In genomic region chr1:156750191-156750931, GRCh38 we compare ENCODE assay signal across 6 cellular contexts. TPM values are rescaled to one million over a fixed set of nuclear protein-coding genes. Genes with fewer than 3 reads are reported as not detected.
DNase-seq lines count a peak whose midpoint lies in the region; ATAC-seq and TF ChIP-seq lines count a peak whose summit lies in the region.

No MANE protein-coding gene starts in this region.

- H3F3A ChIP-seq in MM.1S (ENCODE audit: insufficient read depth, low read length), result peaks cover 35% of the 10 kb centered on the region

- POLR2A ChIA-PET in AG04450 (lab: Yijun Ruan, JAX), result interaction anchor here (2.3 to 3.2 kb wide), 2 partner anchors 16 to 22 kb away, joined by 20 to 24 read pairs; partner anchors contain the start of genes ISG20L2, METTL25B and PRCC

- no peak for DNase-seq in AG04450 (ENCODE audit: low read depth, low spot score)
- peak; percentile 85 for DNase-seq in MM.1S
- no peak for DNase-seq in NCI-H1436 treated with DMSO at 0.1 percent for 48 hours (lab: John Stamatoyannopoulos, UW)

- H4K20me1 ChIP-seq in MM.1S (ENCODE audit: insufficient read depth, low read length), result no peaks in the 10 kb centered on the region

- no peaks in the 10 kb centered on the region for H3K9me2 ChIP-seq in MM.1S (replicated peaks; ENCODE audit: insufficient read depth, low read length)

- H3K36me3 ChIP-seq in MM.1S (replicated peaks; ENCODE audit: insufficient read depth, low read length) (no peaks in the 10 kb centered on the region), muscle layer of colon (ENCODE audit: insufficient read depth, low read length) (no peaks in the 10 kb centered on the region)

- H3K4me1 ChIP-seq in MM.1S (ENCODE audit: low read length) (peaks cover 43% of the 10 kb centered on the region), muscle layer of colon (ENCODE audit: insufficient read depth, low read length) (peaks cover 48% of the 10 kb centered on the region)

- TF ChIP-seq CTCF in AG04450 (IDR thresholded peaks at IDR 0.05; ENCODE audit: low read depth, low read length), result no peak
- TF ChIP-seq CTCF in MM.1S (IDR thresholded peaks at IDR 0.05; ENCODE audit: low read length), result no peak

- no peaks in the 10 kb centered on the region for H3K27me3 ChIP-seq in AG04450 (ENCODE audit: control insufficient read depth, insufficient read depth, low read length)
- no peaks in the 10 kb centered on the region for H3K27me3 ChIP-seq in MM.1S (replicated peaks; ENCODE audit: insufficient read depth, low read length)
- H3K27me3 ChIP-seq in muscle layer of colon (ENCODE audit: control insufficient read depth in 1 of 2, insufficient read depth in 2 of 2, low read length in 2 of 2), result no peaks in the 10 kb centered on the region

- H3K4me3 ChIP-seq in AG04450 (ENCODE audit: low read depth, low read length), result peak overlapping the region; percentile 94
- peak overlapping the region; percentile 86 for H3K4me3 ChIP-seq in MM.1S (ENCODE audit: low read length)
- peak overlapping the region; percentile 90 to 96 for H3K4me3 ChIP-seq in muscle layer of colon (ENCODE audit: low read depth in 1 of 2, low read length in 2 of 2)

- H3K27ac ChIP-seq in AG04450 (ENCODE audit: low read depth, low read length) (peak overlapping the region; percentile 96), MM.1S (ENCODE audit: low read length) (peak overlapping the region; percentile 73), angular gyrus (ENCODE audit: low read depth, low read length) (peak overlapping the region; percentile 95), muscle layer of colon (ENCODE audit: low read depth, low read length) (peak overlapping the region; percentile 98)

- CTCF ChIA-PET in AG04450 (lab: Charles Lee), result interaction anchor here (0.7 kb wide), 1 partner anchor 60 kb away, joined by 4 read pairs; no protein-coding TSS in a partner anchor

- H3K79me2 ChIP-seq in MM.1S (ENCODE audit: low read length), result peaks cover 75% of the 10 kb centered on the region

- H3K9me3 ChIP-seq in AG04450 (ENCODE audit: control insufficient read depth, insufficient read depth, low read length), result peaks cover 5% of the 10 kb centered on the region; the same call in 1 of the 2 replicates
- H3K9me3 ChIP-seq in MM.1S (replicated peaks; ENCODE audit: insufficient read depth, low read length), result no peaks in the 10 kb centered on the region
- H3K9me3 ChIP-seq in muscle layer of colon (ENCODE audit: low read length), result no peaks in the 10 kb centered on the region

- peak overlapping the region; percentile 88 for H3K9ac ChIP-seq in MM.1S (ENCODE audit: low read length)
- peak overlapping the region; percentile 93 for H3K9ac ChIP-seq in muscle layer of colon (ENCODE audit: low read length)

- no peak for ATAC-seq in GM19452 (IDR thresholded peaks at IDR 0.05; ENCODE audit: unreplicated experiment)

- H3K4me2 ChIP-seq in MM.1S (ENCODE audit: low read depth, low read length), result peak overlapping the region; percentile 81

- H2AFZ ChIP-seq in MM.1S (ENCODE audit: low read length), result peak overlapping the region; percentile 32

RNA-seq across cellular contexts. Expression of gene HDGF, which starts 1.1 kb away (rescaled TPM):
- polyA plus RNA-seq in AG04450 (2011; rRNA removed), result 155 TPM in 2 replicates
- polyA minus RNA-seq in AG04450 (2011; rRNA and poly(A)+ RNA removed), result 101 and 105 TPM in 2 replicates

RNA-seq across cellular contexts. Expression of gene MRPL24, which starts 9.5 kb away (rescaled TPM):
- polyA plus RNA-seq in AG04450 (2011; rRNA removed), result 65.5 and 80.4 TPM in 2 replicates
- polyA minus RNA-seq in AG04450 (2011; rRNA and poly(A)+ RNA removed), result 23.8 and 25.0 TPM in 2 replicates

RNA-seq across cellular contexts. Expression of gene PRCC, which starts 17.0 kb away (rescaled TPM):
- polyA plus RNA-seq in AG04450 (2011; rRNA removed), result 51.1 and 58.6 TPM in 2 replicates
- polyA minus RNA-seq in AG04450 (2011; rRNA and poly(A)+ RNA removed), result 84.3 and 120 TPM in 2 replicates

RNA-seq across cellular contexts. Expression of gene ISG20L2, which starts 21.8 kb away (rescaled TPM):
- polyA plus RNA-seq in AG04450 (2011; rRNA removed), result 25.6 and 29.1 TPM in 2 replicates
- 25.6 TPM in 2 replicates for polyA minus RNA-seq in AG04450 (2011; rRNA and poly(A)+ RNA removed)

RNA-seq across cellular contexts. Expression of gene METTL25B, which starts 22.1 kb away (rescaled TPM):
- 7.9 and 8.3 TPM in 2 replicates for polyA plus RNA-seq in AG04450 (2011; rRNA removed)
- polyA minus RNA-seq in AG04450 (2011; rRNA and poly(A)+ RNA removed), result 6.0 and 7.1 TPM in 2 replicates
